ENCODE assay signal across 31 cellular contexts in the genomic region with DNA sequence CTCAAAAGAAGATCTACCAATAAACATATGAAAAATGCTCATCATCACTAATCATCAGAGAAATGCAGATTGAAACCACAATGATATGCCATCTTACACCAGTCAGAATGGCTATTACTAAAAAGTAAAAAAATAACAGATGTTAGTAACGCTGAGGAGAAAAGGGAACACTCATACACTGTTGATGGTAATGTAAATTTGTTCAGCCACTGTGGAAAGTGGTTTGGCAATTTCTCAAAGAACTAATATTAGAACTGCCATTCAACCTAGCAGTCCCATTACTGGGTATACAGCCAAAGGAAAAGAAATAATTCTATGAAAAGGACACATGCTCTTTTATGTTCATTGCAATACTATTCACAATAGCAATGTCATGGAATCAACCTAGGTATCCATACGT.
DNase-seq lines count a peak whose midpoint lies in the region; ATAC-seq, FAIRE-seq and TF ChIP-seq lines count a peak whose summit lies in the region.
"Had no signal": no experiment of that assay in that cellular context is flagged by ENCODE, and none has a peak within 500 bp of the region (broad histone marks: within the 10 kb centered on the region; RNA-seq: fewer than 3 reads in every experiment).

No MANE protein-coding gene starts in this region.

- TF ChIP-seq POLR2A in HepG2 (IDR thresholded peaks at IDR 0.05; ENCODE audit: insufficient read depth in 1 of 2, low read depth in 2 of 2, low read length in 2 of 2), result no peak

- no peak for FAIRE-seq in HepG2 (lab: Jason Lieb, UNC)

- no peak overlapping the region for H3K27ac ChIP-seq in HepG2 (ENCODE audit: extremely low read length, insufficient read depth, low read length)
- H3K27ac ChIP-seq: SJCRH30, tibial nerve had no signal

- no peak for TF ChIP-seq CTCF in HepG2 (CRISPR knock-in tag; IDR thresholded peaks at IDR 0.05)

- CTCF ChIA-PET in HepG2 (lab: Yijun Ruan, JAX; ENCODE audit: low intra/inter-chr PET ratio, low total read pairs), result no interaction called here

- no peaks in the 10 kb centered on the region for H3K4me1 ChIP-seq in HepG2 (ENCODE audit: insufficient read depth, low read length)
- H3K4me1 ChIP-seq: BE2C, SJCRH30, tibial nerve had no signal

- WGBS in HepG2 (ENCODE audit: low lambda C conversion rate), result 0% methylated on average over 2 of the region's 2 CpGs

- intact Hi-C loops in HepG2 (cut with micrococcal nuclease; ENCODE audit: unreplicated experiment), result no loop called here

- no peak overlapping the region for H2AFZ ChIP-seq in HepG2 (ENCODE audit: low read length)

- no peak overlapping the region for H3K4me2 ChIP-seq in HepG2 (ENCODE audit: low read depth, low read length)

- no peak overlapping the region for H3K9ac ChIP-seq in HepG2 (ENCODE audit: insufficient read depth, low read depth, low read length)

- no peaks in the 10 kb centered on the region for H3K79me2 ChIP-seq in HepG2 (ENCODE audit: insufficient read depth, low read length)

- TF ChIP-seq EP300 in HepG2 (IDR thresholded peaks at IDR 0.05; ENCODE audit: low read depth in 2 of 2, low read length in 2 of 2), result no peak
- no peak for TF ChIP-seq EP300 in HepG2 (CRISPR knock-in tag; IDR thresholded peaks at IDR 0.05; ENCODE audit: borderline replicate concordance)

- no peak overlapping the region for H3K4me3 ChIP-seq in HepG2 (replicated peaks in 1 of 3; ENCODE audit: insufficient read depth in 1 of 3, low read depth in 2 of 3, low read length in 3 of 3)
- H3K4me3 ChIP-seq: SJCRH30, tibial nerve had no signal

- H3K36me3 ChIP-seq in HepG2 (replicated peaks in 1 of 2; ENCODE audit: control insufficient read depth in 1 of 2, insufficient read depth in 2 of 2, low read length in 2 of 2), result no peaks in the 10 kb centered on the region
- H3K36me3 ChIP-seq: BE2C, SJCRH30, tibial nerve had no signal

- no peaks in the 10 kb centered on the region for H4K20me1 ChIP-seq in HepG2 (ENCODE audit: insufficient read depth, low read length)

- POLR2A ChIA-PET in HepG2 (lab: Yijun Ruan, JAX), result no interaction called here

- in situ Hi-C loops in HepG2 (cut with HindIII; ENCODE audit: extremely low pct_ligation_motif_present, low pct_unique_long_range_greater_than_20kb), result no loop called here

- H3K9me3 ChIP-seq in HepG2 (ENCODE audit: low read length), result peaks cover 16% of the 10 kb centered on the region
- H3K9me3 ChIP-seq: BE2C, SJCRH30, tibial nerve had no signal

- TF ChIP-seq RAD21 in HepG2 (CRISPR knock-in tag; IDR thresholded peaks at IDR 0.05), result no peak

- DNase-seq in DMS 273 treated with DMSO at 0.1 percent for 48 hours (lab: John Stamatoyannopoulos, UW), result peak; percentile 1
- peak; percentile 32 for DNase-seq in NCI-H774 (lab: John Stamatoyannopoulos, UW)
- peak; percentile 1 for DNase-seq in iris pigment epithelial cell (ENCODE audit: low read depth)
- no peak for DNase-seq in HepG2 (ENCODE audit: low spot score)
- DNase-seq in GM19238 (ENCODE audit: insufficient read length, low spot score), result no peak
- DNase-seq in DMS79 treated with DMSO at 0.1 percent for 48 hours (lab: John Stamatoyannopoulos, UW), result no peak
- DNase-seq: activated CD4-positive, alpha-beta T cell treated with anti-CD3 and anti-CD28 coated beads, Interleukin-2, amount 50 U/mL, for 1 hour; activated gamma-delta T cell; activated naive CD8-positive, alpha-beta T cell treated with anti-CD3 and anti-CD28 coated beads, Interleukin-2, amount 10 ng/mL, durations not matched to agents 7 days and 5 days; activated T-cell treated with anti-CD3 and anti-CD28 coated beads, Interleukin-2, amount 50 U/mL, for 1 hour; aorta; BE2C; caudate nucleus; cortex of kidney; DND-41; effector memory CD8-positive, alpha-beta T cell; GF-D8; head of caudate nucleus; kidney glomerular epithelial cell; natural killer cell; NCI-H1048; NCI-H1694 treated with DMSO at 0.1 percent for 48 hours; NCI-H82; SJCRH30; stimulated activated CD4-positive, alpha-beta T cell treated with anti-CD3 and anti-CD28 coated beads, Interleukin-4, amount 100 ng/mL, for 4 hours; T-cell had no signal

- H3K27me3 ChIP-seq in HepG2 (ENCODE audit: control insufficient read depth in 1 of 2, insufficient read depth in 2 of 2, low read length in 2 of 2), result no peaks in the 10 kb centered on the region
- H3K27me3 ChIP-seq: BE2C, tibial nerve had no signal

- no TSS peak for BruUV-seq in HepG2 (replicated peaks; lab: Mats Ljungman, UMichigan)

- ATAC-seq in HG03565 (IDR thresholded peaks at IDR 0.05; ENCODE audit: unreplicated experiment) (peak; percentile 57), GM21786 (IDR thresholded peaks at IDR 0.05; ENCODE audit: unreplicated experiment) (no peak), HepG2 (no peak)
- ATAC-seq: effector memory CD8-positive, alpha-beta T cell; HCT116; natural killer cell; T-cell; WTC11 had no signal

TF ChIP-seq in HepG2, 621 proteins besides CTCF, POLR2A, EP300 and RAD21:
- TF ChIP-seq, protein P1, sequence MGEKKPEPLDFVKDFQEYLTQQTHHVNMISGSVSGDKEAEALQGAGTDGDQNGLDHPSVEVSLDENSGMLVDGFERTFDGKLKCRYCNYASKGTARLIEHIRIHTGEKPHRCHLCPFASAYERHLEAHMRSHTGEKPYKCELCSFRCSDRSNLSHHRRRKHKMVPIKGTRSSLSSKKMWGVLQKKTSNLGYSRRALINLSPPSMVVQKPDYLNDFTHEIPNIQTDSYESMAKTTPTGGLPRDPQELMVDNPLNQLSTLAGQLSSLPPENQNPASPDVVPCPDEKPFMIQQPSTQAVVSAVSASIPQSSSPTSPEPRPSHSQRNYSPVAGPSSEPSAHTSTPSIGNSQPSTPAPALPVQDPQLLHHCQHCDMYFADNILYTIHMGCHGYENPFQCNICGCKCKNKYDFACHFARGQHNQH (CRISPR knock-in tag; IDR thresholded peaks at IDR 0.05), result no peak
- no peak for TF ChIP-seq FIP1L1 (IDR thresholded peaks at IDR 0.05; ENCODE audit: borderline replicate concordance, insufficient read depth, low read depth, low read length)
- no peak for TF ChIP-seq ZNF256 (CRISPR knock-in tag; conservative IDR thresholded peaks at IDR 0.05)
- TF ChIP-seq, protein P2, sequence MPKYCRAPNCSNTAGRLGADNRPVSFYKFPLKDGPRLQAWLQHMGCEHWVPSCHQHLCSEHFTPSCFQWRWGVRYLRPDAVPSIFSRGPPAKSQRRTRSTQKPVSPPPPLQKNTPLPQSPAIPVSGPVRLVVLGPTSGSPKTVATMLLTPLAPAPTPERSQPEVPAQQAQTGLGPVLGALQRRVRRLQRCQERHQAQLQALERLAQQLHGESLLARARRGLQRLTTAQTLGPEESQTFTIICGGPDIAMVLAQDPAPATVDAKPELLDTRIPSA (CRISPR knock-in tag; IDR thresholded peaks at IDR 0.05; ENCODE audit: borderline replicate concordance), result no peak
- TF ChIP-seq ESRRA (CRISPR knock-in tag; IDR thresholded peaks at IDR 0.05; ENCODE audit: low read depth), result no peak

Comparison
In these comparisons a context has a peak if more than half of its experiments do, and no peak if none do; other contexts are left out.
1. DNase-seq: peak in DMS 273 treated with DMSO at 0.1 percent for 48 hours (single experiment), NCI-H774 (single experiment) and iris pigment epithelial cell (single experiment); none in HepG2 (single experiment), GM19238 (single experiment) and DMS79 treated with DMSO at 0.1 percent for 48 hours (single experiment).